8 cellular contexts compared by ENCODE assay signal in the genomic region with DNA sequence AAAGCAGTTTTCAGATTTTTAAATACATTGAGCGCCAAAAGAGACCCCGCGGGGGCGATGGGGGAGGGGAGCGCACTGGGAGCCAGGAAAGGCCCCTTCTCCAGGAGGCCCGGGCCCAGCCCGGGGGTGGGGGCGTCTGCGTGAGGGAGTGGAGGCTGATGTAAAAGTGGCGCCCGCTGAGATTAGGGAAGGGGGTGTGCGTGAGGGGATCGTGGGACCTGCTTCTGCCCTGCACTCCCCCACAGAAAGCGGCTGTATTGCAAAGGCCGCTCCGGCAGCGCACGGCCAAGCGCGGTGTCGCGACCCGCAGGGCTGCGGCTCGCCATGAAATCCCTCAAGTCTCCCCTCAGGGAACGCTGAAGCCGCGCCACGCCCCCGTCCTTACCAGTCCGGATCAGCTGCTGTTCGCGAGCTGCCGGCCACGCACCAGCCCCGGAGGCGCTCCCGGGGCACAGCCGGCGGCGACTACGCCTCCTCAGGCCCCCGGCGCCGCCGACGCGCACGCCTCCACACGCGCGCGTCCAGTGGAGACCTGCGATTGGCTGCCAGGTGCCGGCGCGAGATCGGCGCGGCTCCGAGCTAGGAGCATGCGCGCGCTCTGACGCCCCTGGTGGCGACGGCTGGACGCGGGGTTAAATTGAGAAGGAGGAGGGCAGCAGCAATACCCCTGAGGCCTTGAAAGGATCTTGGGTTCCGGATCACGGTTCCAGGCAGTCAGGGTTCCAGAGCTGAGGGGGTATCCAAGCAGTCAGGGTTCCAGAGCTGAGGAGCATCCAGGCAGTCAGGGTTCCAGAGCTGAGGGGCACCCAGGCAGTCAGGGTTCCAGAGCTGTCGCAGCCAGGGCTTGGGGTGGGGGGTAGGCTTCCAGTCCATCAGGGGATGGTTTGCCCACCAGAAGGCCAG. TPM values are rescaled to one million over a fixed set of nuclear protein-coding genes. Genes with fewer than 3 reads are reported as not detected.
DNase-seq lines count a peak whose midpoint lies in the region; ATAC-seq and TF ChIP-seq lines count a peak whose summit lies in the region.

A gene with protein sequence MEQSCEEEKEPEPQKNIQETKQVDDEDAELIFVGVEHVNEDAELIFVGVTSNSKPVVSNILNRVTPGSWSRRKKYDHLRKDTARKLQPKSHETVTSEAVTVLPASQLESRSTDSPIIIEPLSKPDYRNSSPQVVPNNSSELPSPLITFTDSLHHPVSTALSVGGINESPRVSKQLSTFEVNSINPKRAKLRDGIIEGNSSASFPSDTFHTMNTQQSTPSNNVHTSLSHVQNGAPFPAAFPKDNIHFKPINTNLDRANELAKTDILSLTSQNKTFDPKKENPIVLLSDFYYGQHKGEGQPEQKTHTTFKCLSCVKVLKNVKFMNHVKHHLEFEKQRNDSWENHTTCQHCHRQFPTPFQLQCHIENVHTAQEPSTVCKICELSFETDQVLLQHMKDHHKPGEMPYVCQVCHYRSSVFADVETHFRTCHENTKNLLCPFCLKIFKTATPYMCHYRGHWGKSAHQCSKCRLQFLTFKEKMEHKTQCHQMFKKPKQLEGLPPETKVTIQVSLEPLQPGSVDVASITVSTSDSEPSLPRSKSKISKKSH (minus strand): TSS at position 469 of the 903 bp plus-strand sequence. CDS start 19,344 bp downstream, outside the sequence.

- H3K27ac Mint-ChIP-seq in activated T-helper 2 cell treated with anti-CD3 and anti-CD28 coated beads, Interferon-gamma antibody, Interleukin-2, Interleukin-4, amounts not matched to agents 10 μg/mL and 5 μg/mL and 100 μg/mL, durations not matched to agents 14 hours and 24 hours and 36 hours: no peak within 1 kb of the TSS

- peaks cover 12% of the 10 kb centered on the region for H3K9me3 ChIP-seq in HUES48 (ENCODE audit: control insufficient read depth, insufficient read depth, low read length)

- peak; percentile 75 for DNase-seq in CMK (ENCODE audit: low read depth)
- DNase-seq in RPMI7951 (ENCODE audit: low read depth): peak; percentile 66
- peak; percentile 83 for DNase-seq in activated T-helper 2 cell treated with anti-CD3 and anti-CD28 coated beads, Interferon-gamma antibody, Interleukin-2, Interleukin-4, amounts not matched to agents 10 μg/mL and 5 μg/mL and 100 μg/mL, durations not matched to agents 14 hours and 24 hours and 36 hours (ENCODE audit: low spot score)
- peak; percentile 7 to 12 for DNase-seq in foreskin keratinocyte
- peak; percentile 23 for DNase-seq in non-pigmented ciliary epithelial cell (ENCODE audit: low read depth)
- peak; percentile 70 for DNase-seq in superior temporal gyrus (ENCODE audit: extremely low spot score)

- peak within 1 kb of the TSS; percentile 80 for H3K4me3 Mint-ChIP-seq in activated T-helper 2 cell treated with anti-CD3 and anti-CD28 coated beads, Interferon-gamma antibody, Interleukin-2, Interleukin-4, amounts not matched to agents 10 μg/mL and 5 μg/mL and 100 μg/mL, durations not matched to agents 14 hours and 24 hours and 36 hours (ENCODE audit: low read depth)

- peaks cover 8% of the 10 kb centered on the region for H3K27me3 Mint-ChIP-seq in activated T-helper 2 cell treated with anti-CD3 and anti-CD28 coated beads, Interferon-gamma antibody, Interleukin-2, Interleukin-4, amounts not matched to agents 10 μg/mL and 5 μg/mL and 100 μg/mL, durations not matched to agents 14 hours and 24 hours and 36 hours (ENCODE audit: low read depth)

- no peak within 1 kb of the TSS for H3K27ac ChIP-seq in HUES48 (ENCODE audit: low read depth, low read length)
- H3K27ac ChIP-seq in foreskin keratinocyte: no peak within 1 kb of the TSS

- H3K4me3 ChIP-seq in HUES48 (ENCODE audit: low read depth, low read length): peak within 1 kb of the TSS; percentile 98

- H3K4me1 ChIP-seq in HUES48 (ENCODE audit: control insufficient read depth, insufficient read depth, low read length) (no peaks in the 10 kb centered on the region), foreskin keratinocyte (no peaks in the 10 kb centered on the region)

- peaks cover 19% of the 10 kb centered on the region; the same call in 1 of the 2 replicates for H3K27me3 ChIP-seq in HUES48 (ENCODE audit: control insufficient read depth, insufficient read depth, low read length)
- no peaks in the 10 kb centered on the region for H3K27me3 ChIP-seq in foreskin keratinocyte

- peaks cover 15% of the 10 kb centered on the region for H3K9me3 Mint-ChIP-seq in activated T-helper 2 cell treated with anti-CD3 and anti-CD28 coated beads, Interferon-gamma antibody, Interleukin-2, Interleukin-4, amounts not matched to agents 10 μg/mL and 5 μg/mL and 100 μg/mL, durations not matched to agents 14 hours and 24 hours and 36 hours

- peaks cover 12% of the 10 kb centered on the region for H3K4me1 Mint-ChIP-seq in activated T-helper 2 cell treated with anti-CD3 and anti-CD28 coated beads, Interferon-gamma antibody, Interleukin-2, Interleukin-4, amounts not matched to agents 10 μg/mL and 5 μg/mL and 100 μg/mL, durations not matched to agents 14 hours and 24 hours and 36 hours (ENCODE audit: low read depth)

- intact Hi-C loops in activated T-helper 2 cell treated with anti-CD3 and anti-CD28 coated beads, Interferon-gamma antibody, Interleukin-2, Interleukin-4, amounts not matched to agents 10 μg/mL and 5 μg/mL and 100 μg/mL, durations not matched to agents 14 hours and 24 hours and 36 hours (cut with micrococcal nuclease): no loop called here

- H3K36me3 Mint-ChIP-seq in activated T-helper 2 cell treated with anti-CD3 and anti-CD28 coated beads, Interferon-gamma antibody, Interleukin-2, Interleukin-4, amounts not matched to agents 10 μg/mL and 5 μg/mL and 100 μg/mL, durations not matched to agents 14 hours and 24 hours and 36 hours (ENCODE audit: low read depth): peaks cover 29% of the 10 kb centered on the region

- peak; percentile 72 for TF ChIP-seq CTCF in foreskin keratinocyte (conservative IDR thresholded peaks at IDR 0.05)

- H3K36me3 ChIP-seq in HUES48 (ENCODE audit: control insufficient read depth, insufficient read depth, low read length): peaks cover 30% of the 10 kb centered on the region

- ATAC-seq in GM19467 (IDR thresholded peaks at IDR 0.05; ENCODE audit: unreplicated experiment) (peak; percentile 80), foreskin keratinocyte (peak; percentile 93)

- peak within 1 kb of the TSS; percentile 82 for H3K9ac ChIP-seq in HUES48 (ENCODE audit: low read depth, low read length)

RNA-seq across cellular contexts. Expression of the gene that starts here (rescaled TPM):
- total RNA-seq in RPMI7951 (2014; rRNA removed; shearing (Covaris generic)): 0.59 and 0.96 TPM in 2 replicates
- 3.6 and 3.7 TPM in 2 replicates for total RNA-seq in activated T-helper 2 cell treated with anti-CD3 and anti-CD28 coated beads, Interferon-gamma antibody, Interleukin-2, Interleukin-4, amounts not matched to agents 10 μg/mL and 5 μg/mL and 100 μg/mL, durations not matched to agents 14 hours and 24 hours and 36 hours
- 1.2 and 1.3 TPM in 2 replicates for total RNA-seq in foreskin keratinocyte
- polyA plus RNA-seq in foreskin keratinocyte: 0.25 and 0.37 TPM in 2 replicates

Comparison
In these comparisons a context has a peak if more than half of its experiments do, and no peak if none do; other contexts are left out.
1. Peak in DNase-seq in RPMI7951; RNA of the gene not detected or under 1 TPM.
2. DNase-seq: peak in every context shown above with its lines; median percentile 83 in activated T-helper 2 cell treated with anti-CD3 and anti-CD28 coated beads, Interferon-gamma antibody, Interleukin-2, Interleukin-4, amounts not matched to agents 10 μg/mL and 5 μg/mL and 100 μg/mL, durations not matched to agents 14 hours and 24 hours and 36 hours; 75 in CMK; 70 in superior temporal gyrus; 66 in RPMI7951; 23 in non-pigmented ciliary epithelial cell; 10 in foreskin keratinocyte.